Comparison of ENCODE assay signal across 2 cellular contexts in genomic region chr5:72829707-72830106, GRCh38.
TF ChIP-seq lines count a peak whose summit lies in the region.

No MANE protein-coding gene starts in this region.

TF ChIP-seq in GM23338, 12 proteins besides CTCF, POLR2A, EP300 and RAD21 (continued from another document):
- TF ChIP-seq ZNF331 (CRISPR knock-in tag; IDR thresholded peaks at IDR 0.05; ENCODE audit: low read depth) (no peak), NANOG (IDR thresholded peaks at IDR 0.05; ENCODE audit: borderline replicate concordance) (no peak), ZNF114 (CRISPR knock-in tag; IDR thresholded peaks at IDR 0.05) (no peak), EZH2phosphoT487 (IDR thresholded peaks at IDR 0.05; ENCODE audit: unreplicated experiment) (no peak), POLR2AphosphoS5 (IDR thresholded peaks at IDR 0.05; ENCODE audit: low read depth) (no peak), STAT1 (IDR thresholded peaks at IDR 0.05; ENCODE audit: unreplicated experiment) (no peak), REST (IDR thresholded peaks at IDR 0.05; ENCODE audit: unreplicated experiment) (no peak), CREB1 (CRISPR knock-in tag; IDR thresholded peaks at IDR 0.05; ENCODE audit: low read depth) (no peak), JUNB (IDR thresholded peaks at IDR 0.05; ENCODE audit: unreplicated experiment) (no peak)

TF ChIP-seq in IMR-90, 13 proteins besides CTCF, POLR2A, EP300 and RAD21:
- TF ChIP-seq MXI1 (IDR thresholded peaks at IDR 0.05; ENCODE audit: borderline replicate concordance, low read depth, low read length), result no peak
- no peak for TF ChIP-seq CEBPB (IDR thresholded peaks at IDR 0.05; ENCODE audit: low read depth, low read length)
- TF ChIP-seq RFX5 (IDR thresholded peaks at IDR 0.05; ENCODE audit: low read depth, low read length), result no peak
- no peak for TF ChIP-seq RCOR1 (IDR thresholded peaks at IDR 0.05; ENCODE audit: insufficient replicate concordance, low read length)
- no peak for TF ChIP-seq SMC3 (IDR thresholded peaks at IDR 0.05; ENCODE audit: low read depth, low read length)
- no peak for TF ChIP-seq BHLHE40 (IDR thresholded peaks at IDR 0.05; ENCODE audit: low read depth, low read length)
- TF ChIP-seq USF2 (IDR thresholded peaks at IDR 0.05; ENCODE audit: low read depth, low read length), result no peak
- no peak for TF ChIP-seq FOS (IDR thresholded peaks at IDR 0.05; ENCODE audit: low read depth, low read length)
- no peak for TF ChIP-seq NFE2L2 (IDR thresholded peaks at IDR 0.05; ENCODE audit: low read depth, low read length)
- no peak for TF ChIP-seq MAFK (IDR thresholded peaks at IDR 0.05; ENCODE audit: low read depth, low read length)
- TF ChIP-seq MAZ (IDR thresholded peaks at IDR 0.05; ENCODE audit: borderline replicate concordance, low read depth, low read length), result no peak
- no peak for TF ChIP-seq ELK1 (IDR thresholded peaks at IDR 0.05; ENCODE audit: borderline replicate concordance, low read depth, low read length)
- no peak for TF ChIP-seq CHD1 (IDR thresholded peaks at IDR 0.05; ENCODE audit: low read depth, low read length)
